20 cellular contexts compared by ENCODE assay signal in genomic region chr2:73888388-73888787, GRCh38. TPM values are rescaled to one million over a fixed set of nuclear protein-coding genes. Genes with fewer than 3 reads are reported as not detected.
DNase-seq lines count a peak whose midpoint lies in the region; ATAC-seq and TF ChIP-seq lines count a peak whose summit lies in the region.
"Had no signal": no experiment of that assay in that cellular context is flagged by ENCODE, and none has a peak within 500 bp of the region (broad histone marks: within the 10 kb centered on the region; RNA-seq: fewer than 3 reads in every experiment).

No MANE protein-coding gene starts in this region.

- dilution Hi-C loops in mammary epithelial cell (cut with HindIII; ENCODE audit: low sequenced_read_pairs) = no loop called here

- H3K27ac ChIP-seq in CD4-positive, CD25-positive, alpha-beta regulatory T cell (ENCODE audit: insufficient read depth, low read length, poor library complexity, severe bottlenecking) = no peak overlapping the region
- peak overlapping the region; percentile 33; the same call in 1 of the 2 replicates for H3K27ac ChIP-seq in PC-9
- no peak overlapping the region for H3K27ac ChIP-seq in naive thymus-derived CD4-positive, alpha-beta T cell (ENCODE audit: low read depth, low read length)
- H3K27ac ChIP-seq in mammary epithelial cell (ENCODE audit: insufficient read depth, low read depth, low read length) = no peak overlapping the region
- H3K27ac ChIP-seq: 22Rv1, GM23248 had no signal

- peak overlapping the region; percentile 67 for H3K4me2 ChIP-seq in PC-9
- no peak overlapping the region for H3K4me2 ChIP-seq in mammary epithelial cell (ENCODE audit: insufficient read depth, low read depth, low read length)

- H3K27me3 Mint-ChIP-seq in T-helper 1 cell treated with Interleukin-12 subunit alpha and Interleukin-12 subunit beta and Interleukin-4 antibody, amounts not matched to agents 30 μg/mL and 1 μg/mL, for 36 hours (ENCODE audit: low read depth) = no peaks in the 10 kb centered on the region
- H3K27me3 Mint-ChIP-seq in CD4-positive, CD25-positive, alpha-beta regulatory T cell = peaks cover 5% of the 10 kb centered on the region
- H3K27me3 Mint-ChIP-seq in naive thymus-derived CD4-positive, alpha-beta T cell = peaks cover 0 to 2% (median 0%) of the 10 kb centered on the region in 5 donors

- BruUV-seq in PC-9 (replicated peaks; lab: Mats Ljungman, UMichigan) (no TSS peak), mammary epithelial cell (replicated peaks; lab: Mats Ljungman, UMichigan) (no TSS peak)

- H3K79me2 ChIP-seq in PC-9 (ENCODE audit: low read depth) (no peaks in the 10 kb centered on the region), mammary epithelial cell (ENCODE audit: insufficient read depth, low read length) (no peaks in the 10 kb centered on the region)

- POLR2A ChIA-PET in PC-9 (lab: Charles Lee; ENCODE audit: unreplicated experiment) = no interaction called here
- POLR2A ChIA-PET in naive thymus-derived CD4-positive, alpha-beta T cell (lab: Charles Lee) = no interaction called here

- peak overlapping the region; percentile 49 for H3K27ac Mint-ChIP-seq in T-helper 1 cell treated with Interleukin-12 subunit alpha and Interleukin-12 subunit beta and Interleukin-4 antibody, amounts not matched to agents 30 μg/mL and 1 μg/mL, for 36 hours
- peak overlapping the region; percentile 12 to 76 (median 72) for H3K27ac Mint-ChIP-seq in CD4-positive, CD25-positive, alpha-beta regulatory T cell
- peak overlapping the region in 7 of 9 donors; percentile 8 to 82 (median 52) for H3K27ac Mint-ChIP-seq in naive thymus-derived CD4-positive, alpha-beta T cell
- H3K27ac Mint-ChIP-seq: CD8-positive, alpha-beta T cell had no signal

- peaks cover 16% of the 10 kb centered on the region for H3K4me1 Mint-ChIP-seq in T-helper 1 cell treated with Interleukin-12 subunit alpha and Interleukin-12 subunit beta and Interleukin-4 antibody, amounts not matched to agents 30 μg/mL and 1 μg/mL, for 36 hours (ENCODE audit: low read depth)
- H3K4me1 Mint-ChIP-seq in CD4-positive, CD25-positive, alpha-beta regulatory T cell = peaks cover 6 to 23% (median 9%) of the 10 kb centered on the region in 4 donors
- H3K4me1 Mint-ChIP-seq in naive thymus-derived CD4-positive, alpha-beta T cell = peaks cover 0 to 23% (median 10%) of the 10 kb centered on the region in 7 donors

- intact Hi-C loops in PC-9 (cut with micrococcal nuclease; ENCODE audit: unreplicated experiment) (no loop called here), mammary epithelial cell (cut with micrococcal nuclease) (no loop called here), lower leg skin (cut with DNase I; ENCODE audit: low total_unique reads) (no loop called here)
- intact Hi-C loops in naive thymus-derived CD4-positive, alpha-beta T cell (cut with micrococcal nuclease) = no loop called here

- peaks cover 2% of the 10 kb centered on the region for H3K36me3 Mint-ChIP-seq in T-helper 1 cell treated with Interleukin-12 subunit alpha and Interleukin-12 subunit beta and Interleukin-4 antibody, amounts not matched to agents 30 μg/mL and 1 μg/mL, for 36 hours (ENCODE audit: low read depth)
- no peaks in the 10 kb centered on the region for H3K36me3 Mint-ChIP-seq in CD4-positive, CD25-positive, alpha-beta regulatory T cell
- peaks cover 0 to 3% (median 0%) of the 10 kb centered on the region in 5 donors for H3K36me3 Mint-ChIP-seq in naive thymus-derived CD4-positive, alpha-beta T cell
- H3K36me3 Mint-ChIP-seq: CD8-positive, alpha-beta T cell had no signal

- peaks cover 5% of the 10 kb centered on the region for H3K9me3 Mint-ChIP-seq in T-helper 1 cell treated with Interleukin-12 subunit alpha and Interleukin-12 subunit beta and Interleukin-4 antibody, amounts not matched to agents 30 μg/mL and 1 μg/mL, for 36 hours
- peaks cover 0 to 3% (median 0%) of the 10 kb centered on the region in 7 donors for H3K9me3 Mint-ChIP-seq in CD4-positive, CD25-positive, alpha-beta regulatory T cell
- peaks cover 0 to 4% (median 0%) of the 10 kb centered on the region in 11 donors for H3K9me3 Mint-ChIP-seq in naive thymus-derived CD4-positive, alpha-beta T cell
- H3K9me3 Mint-ChIP-seq: CD8-positive, alpha-beta T cell had no signal

- H4K20me1 ChIP-seq in PC-9 (ENCODE audit: insufficient read depth) (no peaks in the 10 kb centered on the region), mammary epithelial cell (ENCODE audit: insufficient read depth, low read length) (no peaks in the 10 kb centered on the region)

- H3K4me1 ChIP-seq in CD4-positive, CD25-positive, alpha-beta regulatory T cell (ENCODE audit: control insufficient read depth, insufficient read depth, low read length, poor library complexity, severe bottlenecking) = no peaks in the 10 kb centered on the region
- peaks cover 14% of the 10 kb centered on the region for H3K4me1 ChIP-seq in PC-9 (replicated peaks; ENCODE audit: insufficient read depth)
- H3K4me1 ChIP-seq in naive thymus-derived CD4-positive, alpha-beta T cell (ENCODE audit: control insufficient read depth in 2 of 2, insufficient read depth in 2 of 2, low read length in 2 of 2) = no peaks in the 10 kb centered on the region
- peaks cover 10% of the 10 kb centered on the region for H3K4me1 ChIP-seq in mammary epithelial cell (ENCODE audit: insufficient read depth, low read length)

- no peak overlapping the region for H3K4me3 Mint-ChIP-seq in T-helper 1 cell treated with Interleukin-12 subunit alpha and Interleukin-12 subunit beta and Interleukin-4 antibody, amounts not matched to agents 30 μg/mL and 1 μg/mL, for 36 hours
- peak overlapping the region in 3 of 4 donors; percentile 7 to 54 (median 45) for H3K4me3 Mint-ChIP-seq in CD4-positive, CD25-positive, alpha-beta regulatory T cell
- H3K4me3 Mint-ChIP-seq in naive thymus-derived CD4-positive, alpha-beta T cell = peak overlapping the region in 3 of 10 donors; percentile 12 to 34 (median 27)
- H3K4me3 Mint-ChIP-seq: CD8-positive, alpha-beta T cell had no signal

- no peaks in the 10 kb centered on the region for H3K36me3 ChIP-seq in CD4-positive, CD25-positive, alpha-beta regulatory T cell (ENCODE audit: control insufficient read depth, insufficient read depth, low read length)
- H3K36me3 ChIP-seq in PC-9 (ENCODE audit: low read depth) (no peaks in the 10 kb centered on the region), mammary epithelial cell (ENCODE audit: insufficient read depth, low read length) (no peaks in the 10 kb centered on the region)
- no peaks in the 10 kb centered on the region for H3K36me3 ChIP-seq in naive thymus-derived CD4-positive, alpha-beta T cell (ENCODE audit: control insufficient read depth in 2 of 3, insufficient read depth in 3 of 3, low read length in 3 of 3)
- H3K36me3 ChIP-seq: MG63 had no signal

- ATAC-seq in CD4-positive, CD25-positive, alpha-beta regulatory T cell (ENCODE audit: low read depth in 2 of 2) = no peak
- ATAC-seq in naive thymus-derived CD4-positive, alpha-beta T cell = no peak
- ATAC-seq in HG03196 (IDR thresholded peaks at IDR 0.05; ENCODE audit: unreplicated experiment) = no peak
- ATAC-seq: CD8-positive, alpha-beta T cell; GM12878; Panc1 had no signal

- H3K9me3 ChIP-seq in CD4-positive, CD25-positive, alpha-beta regulatory T cell (ENCODE audit: control insufficient read depth in 2 of 2, low read length in 2 of 2) = no peaks in the 10 kb centered on the region
- H3K9me3 ChIP-seq in PC-9 (ENCODE audit: insufficient read depth, low read depth) (no peaks in the 10 kb centered on the region), mammary epithelial cell (replicated peaks; ENCODE audit: insufficient read depth, low read length) (no peaks in the 10 kb centered on the region)
- H3K9me3 ChIP-seq in naive thymus-derived CD4-positive, alpha-beta T cell (ENCODE audit: control insufficient read depth in 2 of 3, low read length in 3 of 3) = no peaks in the 10 kb centered on the region
- H3K9me3 ChIP-seq: MG63 had no signal

- TF ChIP-seq POLR2A in lower leg skin (IDR thresholded peaks at IDR 0.05) = no peak

- 91% methylated on average over 2 of the region's 2 CpGs for WGBS in mammary epithelial cell (ENCODE audit: low coverage, missing lambda C conversion rate)
- 75 to 82% methylated on average over 2 of the region's 2 CpGs for WGBS in lower leg skin, 2 donors

- no peak overlapping the region for H3K9ac ChIP-seq in mammary epithelial cell (ENCODE audit: insufficient read depth, low read length)
- H3K9ac ChIP-seq: GM23248 had no signal

- no peaks in the 10 kb centered on the region for H3F3A ChIP-seq in PC-9 (ENCODE audit: insufficient read depth, low read depth)

- TF ChIP-seq CTCF in PC-9 (conservative IDR thresholded peaks at IDR 0.05) (no peak), mammary epithelial cell (conservative IDR thresholded peaks at IDR 0.05 in 1 of 2, IDR thresholded peaks at IDR 0.05 in 1 of 2; ENCODE audit: extremely low read depth in 1 of 2, insufficient read depth in 1 of 2, low read depth in 1 of 2, low read length in 2 of 2) (no peak), lower leg skin (IDR thresholded peaks at IDR 0.05) (no peak)

- CTCF ChIA-PET in PC-9 (lab: Charles Lee) (no interaction called here), mammary epithelial cell (lab: Charles Lee; ENCODE audit: low non-redundant PET) (no interaction called here)
- CTCF ChIA-PET in naive thymus-derived CD4-positive, alpha-beta T cell (lab: Charles Lee) = no interaction called here

- in situ Hi-C loops in mammary epithelial cell (cut with MboI; ENCODE audit: low sequenced_read_pairs in 2 of 2) = no loop called here

- no peaks in the 10 kb centered on the region for H3K9me2 ChIP-seq in PC-9 (ENCODE audit: insufficient read depth)

- peak overlapping the region; percentile 4 for H3K4me3 ChIP-seq in CD4-positive, CD25-positive, alpha-beta regulatory T cell (ENCODE audit: low read depth, low read length)
- H3K4me3 ChIP-seq in PC-9 (peak overlapping the region; percentile 20; the same call in 1 of the 2 replicates), mammary epithelial cell (replicated peaks in 1 of 3; ENCODE audit: insufficient read depth in 1 of 3, low read depth in 2 of 3, low read length in 3 of 3) (no peak overlapping the region), lower leg skin (ENCODE audit: low read depth, poor library complexity, severe bottlenecking) (no peak overlapping the region)
- no peak overlapping the region for H3K4me3 ChIP-seq in naive thymus-derived CD4-positive, alpha-beta T cell (ENCODE audit: low read length)
- H3K4me3 ChIP-seq: GM12878, GM23248, MG63 had no signal

- H3K27me3 ChIP-seq in CD4-positive, CD25-positive, alpha-beta regulatory T cell (ENCODE audit: control insufficient read depth, insufficient read depth, low read length) = no peaks in the 10 kb centered on the region
- H3K27me3 ChIP-seq in PC-9 (ENCODE audit: insufficient read depth, low read depth) (no peaks in the 10 kb centered on the region), mammary epithelial cell (ENCODE audit: insufficient read depth, low read length) (no peaks in the 10 kb centered on the region)
- no peaks in the 10 kb centered on the region for H3K27me3 ChIP-seq in naive thymus-derived CD4-positive, alpha-beta T cell (ENCODE audit: control insufficient read depth in 2 of 2, insufficient read depth in 2 of 2, low read length in 2 of 2)
- H3K27me3 ChIP-seq: MG63 had no signal

- DNase-seq in T-helper 1 cell (no peak), PC-9 (no peak), mammary epithelial cell (no peak), lower leg skin (ENCODE audit: low spot score in 2 of 2) (no peak)
- DNase-seq in CD4-positive, CD25-positive, alpha-beta regulatory T cell = peak in 1 of 3 donors; percentile 27
- DNase-seq in naive thymus-derived CD4-positive, alpha-beta T cell = peak in 1 of 9 donors; percentile 6
- DNase-seq: CD8-positive, alpha-beta T cell; DMS79 treated with DMSO at 0.1 percent for 48 hours; GDM1; GM23248; NCI-H1092; NCI-H2081 treated with DMSO at 0.1 percent for 48 hours; NCI-H510A treated with DMSO at 0.1 percent for 48 hours; NCI-H82 had no signal

- H2AFZ ChIP-seq in PC-9 = peak overlapping the region; percentile 76
- no peak overlapping the region for H2AFZ ChIP-seq in mammary epithelial cell (ENCODE audit: low read depth, low read length)
- H2AFZ ChIP-seq: GM23248 had no signal

RNA-seq across cellular contexts. Expression of gene ACTG2, which starts 4.4 kb away (rescaled TPM):
- total RNA-seq in CD4-positive, CD25-positive, alpha-beta regulatory T cell = 0.64 TPM
- polyA plus RNA-seq in CD4-positive, CD25-positive, alpha-beta regulatory T cell = 1 to 10 TPM; 2.4 to 6.6 (median 3.7) TPM
- total RNA-seq in PC-9 (2021) (not detected in 2 replicates), mammary epithelial cell (100 to 1,000 TPM in 1 of 2 donors, 1 to 10 TPM in 1; 2.2 to 365 TPM), lower leg skin (10 to 100 TPM in 2 of 4 donors, 1 to 10 TPM in 2; 4.9 to 75.4 (median 9.4) TPM)
- total RNA-seq in naive thymus-derived CD4-positive, alpha-beta T cell = not detected
- polyA plus RNA-seq in naive thymus-derived CD4-positive, alpha-beta T cell = not detected
- polyA plus RNA-seq in mammary epithelial cell = 1.0 TPM
- not detected for polyA minus RNA-seq in mammary epithelial cell
- total RNA-seq: CD8-positive, alpha-beta T cell; GM23248 had no signal
- polyA plus RNA-seq: GM23248 had no signal

RNA-seq across cellular contexts. Expression of gene DGUOK, which starts 38.3 kb away (rescaled TPM):
- 43.5 TPM for total RNA-seq in CD4-positive, CD25-positive, alpha-beta regulatory T cell
- polyA plus RNA-seq in CD4-positive, CD25-positive, alpha-beta regulatory T cell = 100 to 1,000 TPM; 182 to 226 (median 205) TPM
- total RNA-seq in PC-9 (2021) (72.3 and 78.7 TPM in 2 replicates), mammary epithelial cell (10 to 100 TPM; 56.3 to 78.2 TPM), lower leg skin (10 to 100 TPM; 34.4 to 73.2 (median 48.0) TPM)
- total RNA-seq in naive thymus-derived CD4-positive, alpha-beta T cell = 10 to 100 TPM; 43.1 to 73.9 (median 65.8) TPM
- 100 to 1,000 TPM; 207 to 220 TPM for polyA plus RNA-seq in naive thymus-derived CD4-positive, alpha-beta T cell
- 96.6 TPM for polyA plus RNA-seq in mammary epithelial cell
- 80.2 TPM for polyA minus RNA-seq in mammary epithelial cell

RNA-seq across cellular contexts. Expression of gene STAMBP, which starts 59.6 kb away (rescaled TPM):
- total RNA-seq in CD4-positive, CD25-positive, alpha-beta regulatory T cell = 32.9 TPM
- 10 to 100 TPM; 44.9 to 66.4 (median 50.0) TPM for polyA plus RNA-seq in CD4-positive, CD25-positive, alpha-beta regulatory T cell
- 42.9 and 52.2 TPM in 2 replicates for total RNA-seq in PC-9 (2021)
- total RNA-seq in naive thymus-derived CD4-positive, alpha-beta T cell = 10 to 100 TPM; 22.2 to 44.5 (median 32.9) TPM
- polyA plus RNA-seq in naive thymus-derived CD4-positive, alpha-beta T cell = 10 to 100 TPM; 38.1 to 38.8 TPM
- total RNA-seq in mammary epithelial cell = 10 to 100 TPM; 52.2 to 77.8 TPM
- 78.6 TPM for polyA plus RNA-seq in mammary epithelial cell
- 73.9 TPM for polyA minus RNA-seq in mammary epithelial cell
- total RNA-seq in lower leg skin = 10 to 100 TPM; 30.5 to 49.1 (median 36.6) TPM

Comparison
In these comparisons a context has a peak if more than half of its experiments do, and no peak if none do; other contexts are left out.
1. H3K4me3 ChIP-seq: peak in CD4-positive, CD25-positive, alpha-beta regulatory T cell (single experiment) and PC-9 (single experiment); none in naive thymus-derived CD4-positive, alpha-beta T cell (single experiment), mammary epithelial cell (0 of 3) and lower leg skin (single experiment).
2. Peak in every context shown above with its lines, with median percentiles within 50 percentile points of each other: H3K27ac Mint-ChIP-seq.